In genomic region chr15:89656116-89656815, GRCh38 we compare ENCODE assay signal across 1 cellular context.
TF ChIP-seq lines count a peak whose summit lies in the region.

No MANE protein-coding gene starts in this region.

TF ChIP-seq in HepG2, 621 proteins besides CTCF, POLR2A, EP300 and RAD21:
- TF ChIP-seq ZNF768 (CRISPR knock-in tag; IDR thresholded peaks at IDR 0.05), result no peak
- TF ChIP-seq, protein P1, sequence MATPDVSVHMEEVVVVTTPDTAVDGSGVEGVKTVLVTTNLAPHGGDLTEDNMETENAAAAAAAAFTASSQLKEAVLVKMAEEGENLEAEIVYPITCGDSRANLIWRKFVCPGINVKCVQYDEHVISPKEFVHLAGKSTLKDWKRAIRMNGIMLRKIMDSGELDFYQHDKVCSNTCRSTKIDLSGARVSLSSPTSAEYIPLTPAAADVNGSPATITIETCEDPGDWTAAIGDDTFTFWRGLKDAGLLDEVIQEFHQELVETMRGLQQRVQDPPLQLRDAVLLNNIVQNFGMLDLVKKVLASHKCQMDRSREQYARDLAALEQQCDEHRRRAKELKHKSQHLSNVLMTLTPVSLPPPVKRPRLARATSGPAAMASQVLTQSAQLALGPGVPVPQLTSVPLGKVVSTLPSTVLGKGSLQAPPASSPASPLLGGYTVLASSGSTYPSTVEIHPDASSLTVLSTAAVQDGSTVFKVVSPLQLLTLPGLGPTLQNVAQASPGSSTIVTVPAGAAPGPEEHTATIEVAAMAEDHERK (CRISPR knock-in tag; IDR thresholded peaks at IDR 0.05; ENCODE audit: low read depth), result no peak
- no peak for TF ChIP-seq HOXA9 (CRISPR knock-in tag; IDR thresholded peaks at IDR 0.05; ENCODE audit: borderline replicate concordance)
- TF ChIP-seq ZKSCAN8 (CRISPR knock-in tag; IDR thresholded peaks at IDR 0.05; ENCODE audit: borderline replicate concordance), result no peak
- no peak for TF ChIP-seq HOMEZ (CRISPR knock-in tag; IDR thresholded peaks at IDR 0.05; ENCODE audit: low read depth)
